In the genomic region with DNA sequence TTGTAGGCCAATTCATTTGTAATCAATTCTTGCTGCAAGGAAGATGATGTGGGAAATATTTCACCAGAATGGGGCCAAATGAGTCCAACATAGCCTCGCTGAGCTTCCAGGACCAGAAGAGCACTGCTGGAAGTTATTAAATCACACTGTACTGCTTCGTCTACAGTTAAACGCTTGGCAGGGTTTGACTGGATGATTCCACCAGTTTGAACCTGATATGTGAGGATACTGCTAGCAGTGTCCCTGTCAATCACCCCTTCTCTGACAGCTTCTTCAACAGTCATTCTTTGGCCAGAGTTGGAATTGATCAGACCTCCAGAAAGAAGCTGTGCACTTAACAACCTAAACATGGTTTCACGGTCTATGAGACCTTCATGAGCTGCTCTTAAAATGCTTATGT, we compare ENCODE assay signal across 26 cellular contexts.
"Had no signal": no experiment of that assay in that cellular context is flagged by ENCODE, and none has a peak within 500 bp of the region (broad histone marks: within the 10 kb centered on the region; RNA-seq: fewer than 3 reads in every experiment).

No MANE protein-coding gene starts in this region.

- H3K36me3 ChIP-seq: neutrophil, prostate gland, thyroid gland had no signal

- H3K4me3 ChIP-seq: pancreas, prostate gland, right lobe of liver, sigmoid colon, stomach, thoracic aorta, thyroid gland, tibial nerve, upper lobe of left lung, vagina had no signal

- FAIRE-seq: pancreas, small intestine, urothelium cell line had no signal

- ATAC-seq: naive thymus-derived CD8-positive, alpha-beta T cell; natural killer cell treated with Interleukin-12 subunit alpha and Interleukin-12 subunit beta and Interleukin-15 and Interleukin-18, amount 100 ng/mL, for 72 hours; pancreas; right cardiac atrium; right lobe of liver; stimulated activated effector memory CD8-positive, alpha-beta T cell treated with anti-CD3 and anti-CD28 coated beads, Interleukin-12 subunit alpha, Interleukin-12 subunit beta, amount 100 ng/mL, for 72 hours; stimulated activated naive B cell treated with anti-CD40 and anti-IgM and Interleukin-4, amounts not matched to agents 10 μg/mL and 1 μg/mL and 100 μg/mL, for 72 hours had no signal

- H3K9me3 ChIP-seq: neutrophil, pancreas, prostate gland, right lobe of liver, sigmoid colon, stomach, thoracic aorta, thyroid gland, tibial nerve, upper lobe of left lung, vagina had no signal

- H3K27me3 ChIP-seq: neutrophil, pancreas, right lobe of liver, sigmoid colon, stomach, thyroid gland, tibial nerve, upper lobe of left lung, vagina had no signal

- DNase-seq: naive thymus-derived CD8-positive, alpha-beta T cell; nephron progenitor cell; nucleus accumbens; pancreas; right cardiac atrium; right lobe of liver; sigmoid colon; small intestine; stimulated activated CD4-positive, alpha-beta T cell treated with anti-CD3 and anti-CD28 coated beads, Interleukin-15, amount 100 ng/mL, for 24 hours; stimulated activated CD4-positive, alpha-beta T cell treated with anti-CD3 and anti-CD28 coated beads, Interleukin-2, amount 100 ng/mL, for 24 hours; stimulated activated CD4-positive, alpha-beta T cell treated with anti-CD3 and anti-CD28 coated beads, Interleukin-2, amount 100 ng/mL, for 48 hours; stimulated activated CD4-positive, alpha-beta T cell treated with anti-CD3 and anti-CD28 coated beads, Interleukin-4, amount 100 ng/mL, for 24 hours; stimulated activated naive B cell treated with anti-CD40 and anti-IgM and Interleukin-4, amounts not matched to agents 10 μg/mL and 1 μg/mL and 100 μg/mL, for 72 hours; stimulated activated naive CD4-positive, alpha-beta T cell treated with Interleukin-2 at 50 U/mL for 16 hours; stomach; thyroid gland; trophoblast cell; upper lobe of left lung had no signal

- H3K27ac ChIP-seq: neutrophil, pancreas, prostate gland, right lobe of liver, sigmoid colon, stomach, thoracic aorta, thyroid gland, tibial nerve, upper lobe of left lung, vagina had no signal

- H3K4me1 ChIP-seq: pancreas, prostate gland, right lobe of liver, sigmoid colon, stomach, thyroid gland, tibial nerve, upper lobe of left lung, vagina had no signal
